23 cellular contexts compared by ENCODE assay signal in the genomic region with DNA sequence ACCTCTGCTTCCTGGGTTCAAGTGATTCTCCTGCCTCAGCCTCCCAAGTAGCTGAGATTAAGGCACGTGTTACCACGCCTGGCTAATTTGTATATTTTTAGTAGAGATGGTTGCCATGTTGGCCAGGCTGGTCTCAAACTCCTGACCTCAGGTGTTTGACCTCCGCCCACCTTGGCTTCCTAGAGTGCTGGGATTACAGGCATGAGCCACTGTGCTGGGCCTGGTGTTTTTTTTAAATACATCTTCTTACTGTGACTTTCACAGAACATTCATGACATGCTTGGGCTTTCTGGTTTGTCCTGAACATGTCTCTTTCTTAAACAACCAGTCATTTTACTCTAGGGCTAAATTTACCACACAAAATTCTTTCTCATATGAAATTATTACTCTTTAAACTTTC.
"Had no signal": no experiment of that assay in that cellular context is flagged by ENCODE, and none has a peak within 500 bp of the region (broad histone marks: within the 10 kb centered on the region; RNA-seq: fewer than 3 reads in every experiment).

No MANE protein-coding gene starts in this region.

- FAIRE-seq: endothelial cell of umbilical vein had no signal

- H3K36me3 ChIP-seq: neutrophil, sigmoid colon, tibial nerve, upper lobe of right lung, vagina had no signal

- H3K4me2 ChIP-seq: hepatocyte had no signal

- H3K4me1 ChIP-seq: foreskin keratinocyte, sigmoid colon, testis, tibial nerve, upper lobe of right lung, vagina had no signal

- H3K79me2 ChIP-seq: hepatocyte had no signal

- DNase-seq: effector CD4-positive, alpha-beta T cell; endodermal cell; erythroblast; foreskin keratinocyte; head of caudate nucleus; left colon; left ventricle myocardium superior; naive thymus-derived CD4-positive, alpha-beta T cell; nephron progenitor cell; sigmoid colon; stimulated activated CD4-positive, alpha-beta T cell treated with anti-CD3 and anti-CD28 coated beads, Interleukin-2, amount 100 ng/mL, for 24 hours; stimulated activated CD4-positive, alpha-beta T cell treated with anti-CD3 and anti-CD28 coated beads, Interleukin-4, amount 100 ng/mL, for 4 hours; stimulated activated naive B cell treated with anti-CD40 and anti-IgM and Interleukin-4, amounts not matched to agents 10 μg/mL and 1 μg/mL and 100 μg/mL, for 72 hours; stimulated activated naive CD8-positive, alpha-beta T cell treated with anti-CD3 and anti-CD28 coated beads, Interleukin-15, amount 100 ng/mL, for 72 hours; testis; upper lobe of right lung had no signal

- H3K4me3 ChIP-seq: hepatocyte, lung, sigmoid colon, skin epidermis, testis, tibial nerve, upper lobe of right lung, vagina had no signal

- H3K27ac ChIP-seq: foreskin keratinocyte, hepatocyte, neutrophil, sigmoid colon, skin epidermis, testis, tibial nerve, upper lobe of right lung, vagina had no signal

- ATAC-seq: foreskin keratinocyte; left colon; left ventricle myocardium superior; naive thymus-derived CD4-positive, alpha-beta T cell; stimulated activated naive B cell treated with anti-CD40 and anti-IgM and Interleukin-4, amounts not matched to agents 10 μg/mL and 1 μg/mL and 100 μg/mL, for 72 hours; stimulated activated naive CD8-positive, alpha-beta T cell treated with anti-CD3 and anti-CD28 coated beads, Interleukin-15, amount 100 ng/mL, for 72 hours; upper lobe of right lung had no signal

- H2AFZ ChIP-seq: hepatocyte had no signal

- H3K27me3 ChIP-seq: foreskin keratinocyte, hepatocyte, sigmoid colon, testis, tibial nerve, upper lobe of right lung, vagina had no signal

- H3K9me3 ChIP-seq: testis, upper lobe of right lung, vagina had no signal
